Comparison of ENCODE assay signal across 3 cellular contexts in the genomic region with DNA sequence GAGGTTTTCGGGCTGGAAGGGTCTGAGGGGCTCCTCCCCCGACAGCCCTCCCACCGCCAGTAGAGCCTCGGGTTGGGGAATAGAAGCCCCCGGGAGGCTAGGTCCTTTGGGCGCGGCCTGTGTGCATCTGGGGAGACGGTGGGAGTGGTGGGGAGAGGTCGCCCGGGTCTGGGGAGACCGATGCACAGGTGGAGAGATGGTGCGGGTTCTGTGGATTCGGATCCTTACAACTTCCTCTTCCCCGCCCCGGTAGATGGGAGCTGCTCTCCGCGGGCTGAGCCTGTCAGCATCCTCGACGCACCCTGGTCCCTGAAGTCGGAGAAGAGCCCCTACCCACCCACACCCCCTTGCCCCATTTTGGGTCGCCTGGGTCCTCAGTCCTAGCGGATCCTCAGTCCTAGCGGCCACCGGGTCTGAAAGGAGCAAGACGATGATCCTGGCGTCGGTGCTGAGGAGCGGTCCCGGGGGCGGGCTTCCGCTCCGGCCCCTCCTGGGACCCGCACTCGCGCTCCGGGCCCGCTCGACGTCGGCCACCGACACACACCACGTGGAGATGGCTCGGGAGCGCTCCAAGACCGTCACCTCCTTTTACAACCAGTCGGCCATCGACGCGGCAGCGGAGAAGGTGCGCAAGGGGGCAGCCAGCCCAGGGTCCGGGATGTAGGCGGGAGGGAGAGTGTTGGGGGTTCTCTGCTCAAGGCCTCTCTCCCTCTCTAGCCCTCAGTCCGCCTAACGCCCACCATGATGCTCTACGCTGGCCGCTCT.
TF ChIP-seq lines count a peak whose summit lies in the region.

No MANE protein-coding gene starts in this region.

TF ChIP-seq in neural cell, 6 proteins besides CTCF, POLR2A, EP300 and RAD21:
- TF ChIP-seq TAF1 (IDR thresholded peaks at IDR 0.05; ENCODE audit: low read depth), result no peak
- TF ChIP-seq, protein P1, sequence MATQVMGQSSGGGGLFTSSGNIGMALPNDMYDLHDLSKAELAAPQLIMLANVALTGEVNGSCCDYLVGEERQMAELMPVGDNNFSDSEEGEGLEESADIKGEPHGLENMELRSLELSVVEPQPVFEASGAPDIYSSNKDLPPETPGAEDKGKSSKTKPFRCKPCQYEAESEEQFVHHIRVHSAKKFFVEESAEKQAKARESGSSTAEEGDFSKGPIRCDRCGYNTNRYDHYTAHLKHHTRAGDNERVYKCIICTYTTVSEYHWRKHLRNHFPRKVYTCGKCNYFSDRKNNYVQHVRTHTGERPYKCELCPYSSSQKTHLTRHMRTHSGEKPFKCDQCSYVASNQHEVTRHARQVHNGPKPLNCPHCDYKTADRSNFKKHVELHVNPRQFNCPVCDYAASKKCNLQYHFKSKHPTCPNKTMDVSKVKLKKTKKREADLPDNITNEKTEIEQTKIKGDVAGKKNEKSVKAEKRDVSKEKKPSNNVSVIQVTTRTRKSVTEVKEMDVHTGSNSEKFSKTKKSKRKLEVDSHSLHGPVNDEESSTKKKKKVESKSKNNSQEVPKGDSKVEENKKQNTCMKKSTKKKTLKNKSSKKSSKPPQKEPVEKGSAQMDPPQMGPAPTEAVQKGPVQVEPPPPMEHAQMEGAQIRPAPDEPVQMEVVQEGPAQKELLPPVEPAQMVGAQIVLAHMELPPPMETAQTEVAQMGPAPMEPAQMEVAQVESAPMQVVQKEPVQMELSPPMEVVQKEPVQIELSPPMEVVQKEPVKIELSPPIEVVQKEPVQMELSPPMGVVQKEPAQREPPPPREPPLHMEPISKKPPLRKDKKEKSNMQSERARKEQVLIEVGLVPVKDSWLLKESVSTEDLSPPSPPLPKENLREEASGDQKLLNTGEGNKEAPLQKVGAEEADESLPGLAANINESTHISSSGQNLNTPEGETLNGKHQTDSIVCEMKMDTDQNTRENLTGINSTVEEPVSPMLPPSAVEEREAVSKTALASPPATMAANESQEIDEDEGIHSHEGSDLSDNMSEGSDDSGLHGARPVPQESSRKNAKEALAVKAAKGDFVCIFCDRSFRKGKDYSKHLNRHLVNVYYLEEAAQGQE (IDR thresholded peaks at IDR 0.05; ENCODE audit: borderline replicate concordance), result no peak
- TF ChIP-seq EZH2 (IDR thresholded peaks at IDR 0.05; ENCODE audit: borderline replicate concordance, insufficient read depth, low read length, poor library complexity, severe bottlenecking), result no peak
- no peak for TF ChIP-seq MXI1 (conservative IDR thresholded peaks at IDR 0.05; ENCODE audit: poor library complexity, severe bottlenecking)
- no peak for TF ChIP-seq SMC3 (conservative IDR thresholded peaks at IDR 0.05; ENCODE audit: poor library complexity)
- no peak for TF ChIP-seq POLR2AphosphoS5 (IDR thresholded peaks at IDR 0.05)
TF ChIP-seq in neural cell: peak in this region for 0.

TF ChIP-seq in GM12891, 5 proteins besides CTCF, POLR2A, EP300 and RAD21:
- TF ChIP-seq SPI1 (IDR thresholded peaks at IDR 0.05; ENCODE audit: low read depth, low read length) (no peak), TAF1 (IDR thresholded peaks at IDR 0.05; ENCODE audit: low read depth, low read length) (no peak), PAX5 (IDR thresholded peaks at IDR 0.05; ENCODE audit: insufficient read depth, low read length, severe bottlenecking) (no peak), POLR2AphosphoS5 (IDR thresholded peaks at IDR 0.05; ENCODE audit: low read depth, low read length) (no peak), POU2F2 (IDR thresholded peaks at IDR 0.05; ENCODE audit: low read depth, low read length) (no peak)
TF ChIP-seq in GM12891: peak in this region for 0.

TF ChIP-seq in HEK293T, 16 proteins besides CTCF, POLR2A, EP300 and RAD21:
- no peak for TF ChIP-seq SP1 (IDR thresholded peaks at IDR 0.05)
- no peak for TF ChIP-seq ELF4 (IDR thresholded peaks at IDR 0.05)
- TF ChIP-seq ARNT (IDR thresholded peaks at IDR 0.05), result no peak
- TF ChIP-seq LEF1 (IDR thresholded peaks at IDR 0.05; ENCODE audit: borderline replicate concordance), result no peak
- TF ChIP-seq BHLHE40 (IDR thresholded peaks at IDR 0.05; ENCODE audit: borderline replicate concordance), result no peak
- no peak for TF ChIP-seq SUZ12 (IDR thresholded peaks at IDR 0.05)
- no peak for TF ChIP-seq TARDBP (IDR thresholded peaks at IDR 0.05)
- TF ChIP-seq ZNF384 (IDR thresholded peaks at IDR 0.05), result no peak
- no peak for TF ChIP-seq CTBP1 (IDR thresholded peaks at IDR 0.05; ENCODE audit: borderline replicate concordance)
- TF ChIP-seq NFRKB (IDR thresholded peaks at IDR 0.05), result no peak
- TF ChIP-seq, protein P2, sequence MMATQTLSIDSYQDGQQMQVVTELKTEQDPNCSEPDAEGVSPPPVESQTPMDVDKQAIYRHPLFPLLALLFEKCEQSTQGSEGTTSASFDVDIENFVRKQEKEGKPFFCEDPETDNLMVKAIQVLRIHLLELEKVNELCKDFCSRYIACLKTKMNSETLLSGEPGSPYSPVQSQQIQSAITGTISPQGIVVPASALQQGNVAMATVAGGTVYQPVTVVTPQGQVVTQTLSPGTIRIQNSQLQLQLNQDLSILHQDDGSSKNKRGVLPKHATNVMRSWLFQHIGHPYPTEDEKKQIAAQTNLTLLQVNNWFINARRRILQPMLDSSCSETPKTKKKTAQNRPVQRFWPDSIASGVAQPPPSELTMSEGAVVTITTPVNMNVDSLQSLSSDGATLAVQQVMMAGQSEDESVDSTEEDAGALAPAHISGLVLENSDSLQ (IDR thresholded peaks at IDR 0.05), result no peak
- no peak for TF ChIP-seq L3MBTL2 (conservative IDR thresholded peaks at IDR 0.05)
- no peak for TF ChIP-seq FOXM1 (IDR thresholded peaks at IDR 0.05; ENCODE audit: borderline replicate concordance)
- TF ChIP-seq FOXK2 (IDR thresholded peaks at IDR 0.05), result no peak
- no peak for TF ChIP-seq HDGF (IDR thresholded peaks at IDR 0.05; ENCODE audit: borderline replicate concordance)
- TF ChIP-seq FOXA1 (IDR thresholded peaks at IDR 0.05), result no peak
TF ChIP-seq in HEK293T: peak in this region for 0.
